19 cellular contexts compared by ENCODE assay signal in the genomic region with DNA sequence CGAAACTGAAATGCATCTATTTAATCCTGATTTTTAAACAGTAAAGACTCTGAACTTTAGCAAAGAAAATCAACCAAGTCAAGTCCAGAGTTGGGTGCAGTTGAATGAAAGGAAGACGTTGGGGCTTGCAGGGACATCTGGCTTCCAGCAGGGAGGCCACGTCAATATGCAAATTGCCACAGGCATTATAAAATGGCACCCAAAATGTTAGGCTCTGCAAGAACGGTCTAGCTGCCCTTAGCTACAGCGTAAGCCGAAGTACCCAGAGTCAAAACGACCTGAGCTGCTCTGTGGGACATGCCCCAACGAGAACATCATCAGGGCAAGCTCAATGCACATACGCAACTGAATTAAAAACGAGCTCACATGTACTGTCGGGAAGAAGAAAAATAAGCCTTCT. TPM values are rescaled to one million over a fixed set of nuclear protein-coding genes. Genes with fewer than 3 reads are reported as not detected.
A peak's percentile ranks its signal among the peaks of the same experiment; 100 is the strongest.
DNase-seq lines count a peak whose midpoint lies in the region; ATAC-seq, FAIRE-seq and TF ChIP-seq lines count a peak whose summit lies in the region.
"Had no signal": no experiment of that assay in that cellular context is flagged by ENCODE, and none has a peak within 500 bp of the region (broad histone marks: within the 10 kb centered on the region; RNA-seq: fewer than 3 reads in every experiment).

No MANE protein-coding gene starts in this region.

- no peak overlapping the region for H4K91ac ChIP-seq in H1 (replicated peaks; ENCODE audit: insufficient read length, low read length)

- no peaks in the 10 kb centered on the region for H3K23me2 ChIP-seq in H1 (ENCODE audit: low read depth, low read length)

- H3K27me3 ChIP-seq in SK-N-SH (ENCODE audit: insufficient read depth) (no peaks in the 10 kb centered on the region), PC-3 (ENCODE audit: low read length) (no peaks in the 10 kb centered on the region), H1 (replicated peaks in 1 of 4; ENCODE audit: control insufficient read depth in 3 of 4, extremely low read depth in 1 of 4, insufficient read depth in 3 of 4, low read length in 3 of 4) (no peaks in the 10 kb centered on the region)
- H3K27me3 ChIP-seq: stomach had no signal

- H3K4me3 ChIP-seq in SK-N-SH (ENCODE audit: low read depth in 2 of 2, low read length in 1 of 2): no peak overlapping the region
- peak overlapping the region; percentile 44; the same call in 1 of the 2 replicates for H3K4me3 ChIP-seq in PC-3 (ENCODE audit: low read length)
- no peak overlapping the region for H3K4me3 ChIP-seq in H1 (ENCODE audit: extremely low read depth in 1 of 4, insufficient read depth in 2 of 4, low read depth in 3 of 4, low read length in 4 of 4)
- H3K4me3 ChIP-seq: stomach had no signal

- H2AK5ac ChIP-seq in H1 (ENCODE audit: low read depth, low read length): no peak overlapping the region

- no peak for TF ChIP-seq EP300 in SK-N-SH (IDR thresholded peaks at IDR 0.05; ENCODE audit: borderline replicate concordance in 1 of 2, low read depth in 1 of 2, low read length in 1 of 2)
- TF ChIP-seq EP300 in H1 (IDR thresholded peaks at IDR 0.05; ENCODE audit: borderline replicate concordance in 1 of 2, low read depth in 2 of 2, low read length in 2 of 2): no peak

- no peak overlapping the region for H2BK12ac ChIP-seq in H1 (ENCODE audit: low read depth, low read length)

- POLR2A ChIA-PET in SK-N-SH (lab: Yijun Ruan, JAX): no interaction called here
- POLR2A ChIA-PET in PC-3 (lab: Charles Lee; ENCODE audit: unreplicated experiment): no interaction called here
- POLR2A ChIA-PET in H1 (lab: Charles Lee; ENCODE audit: partially characterized antibody): interaction anchor here (0.6 kb wide), 1 partner anchor 360 kb away, joined by 3 read pairs; no protein-coding TSS in a partner anchor

- no TSS peak for BruUV-seq in PC-3 (replicated peaks; lab: Mats Ljungman, UMichigan)

- H3K18ac ChIP-seq in H1 (ENCODE audit: extremely low read depth, low read length): no peak overlapping the region

- ATAC-seq in SK-N-SH treated with all-trans-retinoic acid at 6 μM for 48 hours (no peak; the same call in 2 of the 3 replicates), PC-3 (no peak), HG03025 (IDR thresholded peaks at IDR 0.05; ENCODE audit: low FRiP score, unreplicated experiment) (no peak), HG03354 (IDR thresholded peaks at IDR 0.05; ENCODE audit: poor library complexity, severe bottlenecking, unreplicated experiment) (no peak)

- no peak overlapping the region for H4K5ac ChIP-seq in H1 (ENCODE audit: insufficient read length, low read depth, low read length)

- peaks cover 0 to 3% of the 10 kb centered on the region in 2 experiments for H3K36me3 ChIP-seq in SK-N-SH (replicated peaks in 1 of 2; ENCODE audit: control insufficient read depth in 1 of 2, insufficient read depth in 2 of 2, low read length in 1 of 2)
- H3K36me3 ChIP-seq in PC-3 (ENCODE audit: low read depth, low read length): no peaks in the 10 kb centered on the region
- no peaks in the 10 kb centered on the region for H3K36me3 ChIP-seq in H1 (ENCODE audit: control insufficient read depth in 2 of 4, insufficient read depth in 4 of 4, low read length in 3 of 4)
- H3K36me3 ChIP-seq: stomach had no signal

- H3K4me3 Mint-ChIP-seq in osteocyte (ENCODE audit: unreplicated experiment): no peak overlapping the region
- H3K4me3 Mint-ChIP-seq: nephron; T-helper 2 cell treated with Interferon-gamma antibody and Interleukin-4, amounts not matched to agents 5 μg/mL and 100 μg/mL, for 36 hours had no signal

- CTCF ChIA-PET in SK-N-SH (lab: Yijun Ruan, JAX): interaction anchor here (9.8 kb wide), 1 partner anchor 11 kb away, joined by 78 read pairs; no protein-coding TSS in a partner anchor
- CTCF ChIA-PET in PC-3 (lab: Charles Lee): no interaction called here
- CTCF ChIA-PET in H1 (lab: Charles Lee; ENCODE audit: partially characterized antibody): interaction anchor here (1.2 to 1.6 kb wide), 6 partner anchors 9 to 271 kb away, joined by 3 to 6 read pairs (median 4); no protein-coding TSS in a partner anchor

- peaks cover 0 to 16% of the 10 kb centered on the region in 2 experiments for H3K4me1 ChIP-seq in SK-N-SH (ENCODE audit: control insufficient read depth in 1 of 2, insufficient read depth in 2 of 2, low read depth in 1 of 2, low read length in 1 of 2)
- H3K4me1 ChIP-seq in PC-3 (ENCODE audit: insufficient read depth, low read length): peaks cover 33% of the 10 kb centered on the region
- H3K4me1 ChIP-seq in H1 (replicated peaks in 1 of 4; ENCODE audit: control insufficient read depth in 3 of 4, insufficient read depth in 4 of 4, low read length in 3 of 4): peaks cover 0 to 3% (median 0%) of the 10 kb centered on the region in 4 experiments; a peak in 3 of 7 replicates

- no peaks in the 10 kb centered on the region for H3K27me3 Mint-ChIP-seq in osteocyte (ENCODE audit: unreplicated experiment)

- no peak for TF ChIP-seq POLR2A in H1 (IDR thresholded peaks at IDR 0.05; ENCODE audit: control extremely low read depth in 1 of 2, low read depth in 2 of 2, low read length in 2 of 2)

- H2BK120ac ChIP-seq in H1 (replicated peaks; ENCODE audit: low read depth, low read length): no peak overlapping the region

- H3K9ac ChIP-seq in SK-N-SH: peak overlapping the region; percentile 51; the same call in 1 of the 2 replicates
- peak overlapping the region; percentile 30; the same call in 1 of the 2 replicates for H3K9ac ChIP-seq in PC-3 (ENCODE audit: low read length)
- no peak overlapping the region for H3K9ac ChIP-seq in H1 (replicated peaks in 1 of 4; ENCODE audit: extremely low read depth in 1 of 4, low read depth in 3 of 4, low read length in 3 of 4)

- 84% methylated on average over 11 of the region's 11 CpGs for WGBS in SK-N-SH (ENCODE audit: low lambda C conversion rate)
- WGBS in H1 (ENCODE audit: extremely low coverage in 1 of 2, insufficient coverage in 1 of 2, insufficient read length in 1 of 2, insufficient replicate concordance in 2 of 2, low coverage in 1 of 2, low lambda C conversion rate in 2 of 2, missing lambda C conversion rate in 1 of 2), 2 experiments: 78% methylated on average over 11 of the region's 11 CpGs; no CpG with 5 or more reads in 1 of the 2 experiments

- H3K56ac ChIP-seq in H1 (replicated peaks; ENCODE audit: insufficient read length, low read depth, low read length): no peak overlapping the region

- H2BK20ac ChIP-seq in H1 (ENCODE audit: low read length): 0 out of 2 replicates have a peak overlapping the region, but pooled peaks have one; percentile 7

- no peak overlapping the region for H4K8ac ChIP-seq in H1 (ENCODE audit: extremely low read depth, insufficient read depth, low read length)

- H4K20me1 ChIP-seq in SK-N-SH (ENCODE audit: insufficient read depth) (no peaks in the 10 kb centered on the region), PC-3 (ENCODE audit: low read length) (no peaks in the 10 kb centered on the region), H1 (replicated peaks in 1 of 2; ENCODE audit: control insufficient read depth in 1 of 2, insufficient read depth in 2 of 2, low read length in 2 of 2) (no peaks in the 10 kb centered on the region)

- no peak overlapping the region for H2BK15ac ChIP-seq in H1 (ENCODE audit: low read length)

- intact Hi-C loops in PC-3 (cut with micrococcal nuclease): loop anchor here (2.0 to 10.0 kb wide), 3 partner anchors 89 to 273 kb away; no protein-coding TSS in a partner anchor

- TF ChIP-seq CTCF in SK-N-SH (IDR thresholded peaks at IDR 0.05): no peak
- TF ChIP-seq CTCF in PC-3 (conservative IDR thresholded peaks at IDR 0.05; ENCODE audit: low read depth, low read length): no peak
- no peak for TF ChIP-seq CTCF in H1 (IDR thresholded peaks at IDR 0.05; ENCODE audit: control extremely low read depth in 1 of 3, insufficient read depth in 1 of 3, low read depth in 1 of 3, low read length in 3 of 3)
- no peak for TF ChIP-seq CTCF in osteocyte (IDR thresholded peaks at IDR 0.05)

- no peak for TF ChIP-seq RAD21 in SK-N-SH (IDR thresholded peaks at IDR 0.05; ENCODE audit: low read length)
- TF ChIP-seq RAD21 in H1 (IDR thresholded peaks at IDR 0.05 in 1 of 2, conservative IDR thresholded peaks at IDR 0.05 in 1 of 2; ENCODE audit: low read depth in 2 of 2, low read length in 2 of 2): no peak

- no peaks in the 10 kb centered on the region for H3K79me1 ChIP-seq in H1 (ENCODE audit: low read depth, low read length)

- DNase-seq in SK-N-SH (no peak), PC-3 (no peak), H1 (ENCODE audit: low read depth in 1 of 2, low spot score in 2 of 2) (no peak), osteocyte (ENCODE audit: extremely low spot score, unreplicated experiment) (no peak), RPMI8226 (no peak)
- DNase-seq: activated CD4-positive, CD25-positive, alpha-beta regulatory T cell treated with anti-CD3 and anti-CD28 coated beads, Interleukin-2, amount 50 U/mL, for 72 hours; activated CD8-positive, alpha-beta memory T cell treated with anti-CD3 and anti-CD28 coated beads, Interleukin-2, amount 50 U/mL, for 4 hours; C1 segment of cervical spinal cord; islet precursor cell; NCI-H1436 treated with DMSO at 0.1 percent for 48 hours; SHP77 treated with DMSO at 0.1 percent for 48 hours; stomach had no signal

- no peak overlapping the region for H2AFZ ChIP-seq in SK-N-SH (ENCODE audit: low read depth)
- no peak overlapping the region for H2AFZ ChIP-seq in PC-3 (ENCODE audit: low read length)
- 0 out of 2 replicates have a peak overlapping the region, but pooled peaks have one; percentile 12 for H2AFZ ChIP-seq in H1 (ENCODE audit: low read length)

- no peaks in the 10 kb centered on the region for H3K9me3 Mint-ChIP-seq in osteocyte (ENCODE audit: unreplicated experiment)
- H3K9me3 Mint-ChIP-seq: activated naive CD4-positive, alpha-beta T cell treated with anti-CD3 and anti-CD28 coated beads, Interleukin-2, amount 50 U/mL, for 72 hours; nephron; T-helper 2 cell treated with Interferon-gamma antibody and Interleukin-4, amounts not matched to agents 5 μg/mL and 100 μg/mL, for 36 hours had no signal

- H2BK5ac ChIP-seq in H1 (ENCODE audit: low read depth, low read length): no peak overlapping the region

- FAIRE-seq in H1 (lab: Jason Lieb, UNC): no peak
- FAIRE-seq: urothelium cell line had no signal

- H3K27ac ChIP-seq in SK-N-SH (ENCODE audit: low read depth in 2 of 2, low read length in 1 of 2) (peak overlapping the region; percentile 58 to 95; a peak in 3 of 4 replicates), PC-3 (ENCODE audit: low read length) (peak overlapping the region; percentile 90), H1 (ENCODE audit: low read depth, low read length) (no peak overlapping the region)
- H3K27ac ChIP-seq: stomach had no signal

- H3F3A ChIP-seq in SK-N-SH (replicated peaks; ENCODE audit: insufficient read depth) (peaks cover 34% of the 10 kb centered on the region), PC-3 (ENCODE audit: low read length, unreplicated experiment) (peaks cover 9% of the 10 kb centered on the region)

- H3K4me1 Mint-ChIP-seq in osteocyte (ENCODE audit: unreplicated experiment): peaks cover 49% of the 10 kb centered on the region
- H3K4me1 Mint-ChIP-seq: nephron had no signal

- no peaks in the 10 kb centered on the region for H3K9me3 ChIP-seq in SK-N-SH
- H3K9me3 ChIP-seq in PC-3 (ENCODE audit: low read length): no peaks in the 10 kb centered on the region
- no peaks in the 10 kb centered on the region for H3K9me3 ChIP-seq in H1 (ENCODE audit: insufficient read depth in 2 of 2, low read depth in 1 of 2, low read length in 1 of 2)
- H3K9me3 ChIP-seq: stomach had no signal

- H3K36me3 Mint-ChIP-seq in osteocyte (ENCODE audit: unreplicated experiment): no peaks in the 10 kb centered on the region

- peaks cover 78% of the 10 kb centered on the region for H3K79me2 ChIP-seq in SK-N-SH (ENCODE audit: insufficient read depth)
- H3K79me2 ChIP-seq in PC-3 (ENCODE audit: low read length): peaks cover 37% of the 10 kb centered on the region
- no peaks in the 10 kb centered on the region for H3K79me2 ChIP-seq in H1 (ENCODE audit: control insufficient read depth in 1 of 2, insufficient read depth in 2 of 2, low read length in 2 of 2)

- H3K23ac ChIP-seq in H1 (ENCODE audit: insufficient read length): no peak overlapping the region

- H3K9me2 ChIP-seq in SK-N-SH (no peaks in the 10 kb centered on the region), PC-3 (replicated peaks; ENCODE audit: low read length) (no peaks in the 10 kb centered on the region)

- H3K14ac ChIP-seq in H1 (ENCODE audit: insufficient read length): no peak overlapping the region

- H3K27ac Mint-ChIP-seq in osteocyte (ENCODE audit: unreplicated experiment): peak overlapping the region; percentile 62

- no peak overlapping the region for H3K4ac ChIP-seq in H1 (replicated peaks; ENCODE audit: insufficient read length, low read depth, low read length)

- peak overlapping the region; percentile 42; the same call in 1 of the 2 replicates for H3K4me2 ChIP-seq in SK-N-SH
- peak overlapping the region; percentile 75 for H3K4me2 ChIP-seq in PC-3 (ENCODE audit: low read length)
- no peak overlapping the region for H3K4me2 ChIP-seq in H1 (ENCODE audit: insufficient read depth in 1 of 2, low read depth in 2 of 2, low read length in 2 of 2)

RNA-seq across cellular contexts. Expression of gene DOCK10, which starts 30.7 kb away (rescaled TPM):
- polyA plus RNA-seq in SK-N-SH (2012; rRNA removed) (20.6 and 24.1 TPM in 2 replicates), H1 (2011; rRNA removed) (0.24 and 0.33 TPM in 2 replicates)
- 17.3 and 18.3 TPM in 2 replicates for polyA plus RNA-seq in SK-N-SH (2012; cell fraction: cytosol; rRNA removed)
- polyA plus RNA-seq in SK-N-SH (2012; cell fraction: nucleus; rRNA removed): 39.5 and 50.7 TPM in 2 replicates
- total RNA-seq in PC-3 (2014; rRNA removed) (23.1 and 38.5 TPM in 2 replicates), osteocyte (13.1 and 15.2 TPM in 2 replicates)
- total RNA-seq in H1 (2021; fragmentation: NEBNext Ultra II Directional; extraction: Animal tissue kit (Norgen Biotek cat#: 25700)): 1.3 and 1.6 TPM in 2 replicates
- polyA plus RNA-seq in H1 (2011; cell fraction: cytosol; rRNA removed): 0.53 TPM
- polyA plus RNA-seq in H1 (2011; cell fraction: nucleus; rRNA removed): 0.87 TPM
- polyA plus RNA-seq in H1 (2012, experiment 1 of 2): 0.69 to 1.0 TPM (median 0.74 TPM) in 4 replicates
- polyA plus RNA-seq in H1 (2012, experiment 2 of 2): not detected
- polyA plus RNA-seq in H1 (2013, experiment 1 of 2): 0.34 TPM
- 0.61 TPM for polyA plus RNA-seq in H1 (2013, experiment 2 of 2)
- 1.4 and 3.5 TPM in 2 replicates for polyA minus RNA-seq in H1 (2011; rRNA and poly(A)+ RNA removed)
- polyA minus RNA-seq in H1 (2011; cell fraction: cytosol; rRNA and poly(A)+ RNA removed): 0.15 TPM
- polyA minus RNA-seq in H1 (2011; cell fraction: nucleus; rRNA and poly(A)+ RNA removed): 2.8 TPM

Comparison
In these comparisons a context has a peak if more than half of its experiments do, and no peak if none do; other contexts are left out.
1. H3K4me2 ChIP-seq: peak in SK-N-SH (single experiment) and PC-3 (single experiment); none in H1 (0 of 2).
2. H3K9ac ChIP-seq: peak in SK-N-SH (single experiment) and PC-3 (single experiment); none in H1 (0 of 4).
3. Of the 17 proteins assayed by ChIP-seq in both H1 and SK-N-SH: peak only in H1: YY1; only in SK-N-SH: none; in both: none; in neither: 16.